Comparison of ENCODE assay signal across 17 cellular contexts in the genomic region with DNA sequence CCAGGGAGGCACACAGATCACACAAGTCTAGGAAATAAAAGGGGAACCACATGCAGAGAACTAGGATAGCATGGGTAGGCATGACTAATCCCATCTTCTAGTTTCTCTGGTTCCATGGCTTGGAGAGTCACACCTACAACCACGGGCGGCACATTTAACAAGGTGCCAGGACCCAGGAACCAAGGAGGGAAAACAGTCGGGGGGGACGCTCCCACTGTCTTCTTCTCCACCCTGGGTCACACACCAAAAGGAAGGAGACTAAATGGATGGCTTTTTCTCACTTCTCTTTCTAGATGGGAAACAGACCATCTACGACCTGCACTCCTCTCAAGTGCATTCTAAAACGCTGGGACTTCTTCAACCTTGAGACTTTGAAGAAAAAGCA. TPM values are rescaled to one million over a fixed set of nuclear protein-coding genes. Genes with fewer than 3 reads are reported as not detected.
DNase-seq lines count a peak whose midpoint lies in the region; ATAC-seq, FAIRE-seq and TF ChIP-seq lines count a peak whose summit lies in the region.
"Had no signal": no experiment of that assay in that cellular context is flagged by ENCODE, and none has a peak within 500 bp of the region (broad histone marks: within the 10 kb centered on the region; RNA-seq: fewer than 3 reads in every experiment).

No MANE protein-coding gene starts in this region.

- peaks cover 11 to 46% of the 10 kb centered on the region in 2 experiments for H3K4me1 ChIP-seq in K562 (replicated peaks in 1 of 2; ENCODE audit: control insufficient read depth in 2 of 2, insufficient read depth in 2 of 2, low read length in 2 of 2)
- H3K4me1 ChIP-seq: tibial artery had no signal

- no peak for TF ChIP-seq EP300 in K562 (IDR thresholded peaks at IDR 0.05; ENCODE audit: low read length)

- no peak overlapping the region for H3K4me3 Mint-ChIP-seq in activated naive CD4-positive, alpha-beta T cell treated with anti-CD3 and anti-CD28 coated beads for 36 hours
- H3K4me3 Mint-ChIP-seq: activated T-cell treated with anti-CD3 and anti-CD28 coated beads, Interleukin-2, amount 50 U/mL, for 4 hours; immature natural killer cell had no signal

- no TSS peak for BruUV-seq in K562 (replicated peaks; lab: Mats Ljungman, UMichigan)

- H3K4me2 ChIP-seq in K562 (ENCODE audit: insufficient read depth, low read length), result no peak overlapping the region

- H3K27ac ChIP-seq in K562 (ENCODE audit: extremely low read depth, low read depth, low read length), result no peak overlapping the region
- H3K27ac ChIP-seq: brain microvascular endothelial cell, RWPE1, tibial artery had no signal

- TF ChIP-seq RAD21 in K562 (CRISPR knock-in tag; conservative IDR thresholded peaks at IDR 0.05 in 1 of 2, IDR thresholded peaks at IDR 0.05 in 1 of 2), result no peak

- POLR2A ChIA-PET in K562 (lab: Yijun Ruan, JAX), result interaction anchor here (0.6 to 1.5 kb wide), 2 partner anchors 9 to 441 kb away, joined by 3 read pairs; no protein-coding TSS in a partner anchor

- no peaks in the 10 kb centered on the region for H4K20me1 ChIP-seq in K562 (replicated peaks; ENCODE audit: control insufficient read depth, insufficient read depth, low read length)

- peak; percentile 51 for DNase-seq in activated naive CD4-positive, alpha-beta T cell treated with anti-CD3 and anti-CD28 coated beads for 36 hours
- no peak for DNase-seq in activated naive CD4-positive, alpha-beta T cell (lab: John Stamatoyannopoulos, UW)
- DNase-seq in NAMALWA (ENCODE audit: low spot score), result peak; percentile 37
- no peak for DNase-seq in K562 (ENCODE audit: extremely low read depth in 1 of 4, low spot score in 3 of 4)
- peak; percentile 45 for DNase-seq in stimulated activated CD4-positive, alpha-beta T cell treated with anti-CD3 and anti-CD28 coated beads, Interleukin-4, amount 100 ng/mL, for 1 hour
- no peak for DNase-seq in DMS153 (lab: John Stamatoyannopoulos, UW)
- no peak for DNase-seq in foreskin melanocyte
- DNase-seq: NCI-H1436 treated with DMSO at 0.1 percent for 48 hours, occipital lobe had no signal

- H3K9me3 ChIP-seq in K562 (replicated peaks; ENCODE audit: control insufficient read depth, insufficient read depth, low read depth, low read length), result no peaks in the 10 kb centered on the region

- peak overlapping the region in 1 of 2 experiments; percentile 22; a peak in 1 of 4 replicates for H3K9ac ChIP-seq in K562 (ENCODE audit: insufficient read depth in 1 of 2, low read depth in 2 of 2, low read length in 2 of 2)

- no peaks in the 10 kb centered on the region for H3K9me1 ChIP-seq in K562 (ENCODE audit: control insufficient read depth, insufficient read depth, low read length)

- no peak for TF ChIP-seq POLR2A in K562 (conservative IDR thresholded peaks at IDR 0.05)

- peak overlapping the region; percentile 96 for H2AFZ ChIP-seq in K562 (ENCODE audit: low read depth, low read length)

- H3K36me3 Mint-ChIP-seq in activated naive CD4-positive, alpha-beta T cell treated with anti-CD3 and anti-CD28 coated beads for 36 hours (ENCODE audit: low read depth), result peaks cover 15% of the 10 kb centered on the region

- no peaks in the 10 kb centered on the region for H3K27me3 ChIP-seq in K562 (ENCODE audit: control insufficient read depth in 2 of 2, insufficient read depth in 2 of 2, low read length in 2 of 2)
- H3K27me3 ChIP-seq: brain microvascular endothelial cell, tibial artery had no signal

- FAIRE-seq in K562 (lab: Jason Lieb, UNC), result no peak
- FAIRE-seq: colon, HTR-8/SVneo had no signal

- in situ Hi-C loops in K562 (cut with MboI), result loop anchor here (5.0 to 25.0 kb wide), 4 partner anchors 267 to 807 kb away; a partner anchor contains a TSS

- peaks cover 41% of the 10 kb centered on the region for H3K9me3 Mint-ChIP-seq in activated naive CD4-positive, alpha-beta T cell treated with anti-CD3 and anti-CD28 coated beads for 36 hours

- H3K4me3 ChIP-seq in K562, result no peak overlapping the region
- H3K4me3 ChIP-seq: tibial artery had no signal

- H3K79me2 ChIP-seq in K562 (ENCODE audit: control insufficient read depth, insufficient read depth, low read length), result no peaks in the 10 kb centered on the region

- no peak for TF ChIP-seq CTCF in K562 (IDR thresholded peaks at IDR 0.05 in 2 of 3, conservative IDR thresholded peaks at IDR 0.05 in 1 of 3; ENCODE audit: insufficient read depth in 2 of 3, low read depth in 1 of 3, low read length in 3 of 3)

- no peak for ATAC-seq in K562

- CTCF ChIA-PET in activated naive CD4-positive, alpha-beta T cell treated with anti-CD3 and anti-CD28 coated beads for 36 hours (lab: Charles Lee), result interaction anchor here (0.6 to 2.7 kb wide), 3 partner anchors 238 to 616 kb away, joined by 3 to 14 read pairs (median 4); no protein-coding TSS in a partner anchor
- CTCF ChIA-PET in K562 (lab: Yijun Ruan, JAX; ENCODE audit: low intra/inter-chr PET ratio), result interaction anchor here (0.7 to 2.2 kb wide), 6 partner anchors 33 to 494 kb away, joined by 3 to 23 read pairs (median 6); no protein-coding TSS in a partner anchor

- H3K27ac Mint-ChIP-seq in activated naive CD4-positive, alpha-beta T cell treated with anti-CD3 and anti-CD28 coated beads for 36 hours, result no peak overlapping the region
- H3K27ac Mint-ChIP-seq: immature natural killer cell had no signal

- no peaks in the 10 kb centered on the region for H3K4me1 Mint-ChIP-seq in activated naive CD4-positive, alpha-beta T cell treated with anti-CD3 and anti-CD28 coated beads for 36 hours (ENCODE audit: low read depth)
- H3K4me1 Mint-ChIP-seq: immature natural killer cell had no signal

- H3K36me3 ChIP-seq in K562 (ENCODE audit: control insufficient read depth, insufficient read depth, low read length), result no peaks in the 10 kb centered on the region
- H3K36me3 ChIP-seq: brain microvascular endothelial cell, tibial artery had no signal

- 59% methylated on average over 6 of the region's 6 CpGs for WGBS in K562 (ENCODE audit: insufficient coverage, low coverage, missing lambda C conversion rate)

- no peaks in the 10 kb centered on the region for H3K27me3 Mint-ChIP-seq in activated naive CD4-positive, alpha-beta T cell treated with anti-CD3 and anti-CD28 coated beads for 36 hours (ENCODE audit: low read depth)

- intact Hi-C loops in activated naive CD4-positive, alpha-beta T cell treated with anti-CD3 and anti-CD28 coated beads for 36 hours (cut with micrococcal nuclease), result loop anchor here (1.0 to 5.0 kb wide), 4 partner anchors 33 to 447 kb away; no protein-coding TSS in a partner anchor
- intact Hi-C loops in K562 (cut with micrococcal nuclease), result loop anchor here (1.0 to 10.0 kb wide), 11 partner anchors 19 to 665 kb away; a partner anchor contains a TSS

RNA-seq across cellular contexts. Expression of a gene that starts 4.6 kb away (rescaled TPM):
- total RNA-seq in activated naive CD4-positive, alpha-beta T cell treated with anti-CD3 and anti-CD28 coated beads for 36 hours, result not detected
- total RNA-seq in K562 (2011; cell fraction: chromatin; rRNA removed; ENCODE audit: low replicate concordance), result 0.21 TPM in 1 of 2 replicates, not detected in the other
- not detected in 2 replicates for total RNA-seq in K562 (2011; cell fraction: nucleolus; rRNA removed)
- not detected in 2 replicates for total RNA-seq in K562 (2011; cell fraction: nucleoplasm; rRNA removed)
- total RNA-seq in K562 (2014; rRNA removed) (0.05 TPM in 1 of 2 replicates, not detected in the other), K562 (2014; rRNA removed; fragmentation: Illumina TruSeq; extraction: Trizol) (0.13 TPM in 1 of 2 replicates, not detected in the other), K562 (2015; rRNA removed; fragmentation: Illumina TruSeq; extraction: Trizol) (not detected in 2 replicates), K562 (2021) (0.20 TPM in 1 of 2 replicates, not detected in the other)
- polyA plus RNA-seq in K562 (2011; rRNA removed) (0.05 TPM in 1 of 2 replicates, not detected in the other), K562 (2014; fragmentation: Illumina TruSeq; extraction: Trizol) (0.08 and 0.10 TPM in 2 replicates), K562 (2014; fragmentation: Nextera tagmentation; extraction: Ambion mirVana) (under 1 TPM; 0.14 to 0.35 TPM), K562 (2014; rRNA removed) (0.05 TPM in 1 of 2 replicates, not detected in the other)
- polyA plus RNA-seq in K562 (2011; cell fraction: cytosol; rRNA removed), result 0.04 TPM in 1 of 2 replicates, not detected in the other
- polyA plus RNA-seq in K562 (2011; cell fraction: nucleus; rRNA removed), result not detected in 2 replicates
- polyA plus RNA-seq in K562 (2012), result 0.07 and 0.09 TPM in 2 replicates
- not detected in 2 replicates for polyA minus RNA-seq in K562 (2011; rRNA and poly(A)+ RNA removed)
- polyA minus RNA-seq in K562 (2011; cell fraction: cytosol; rRNA and poly(A)+ RNA removed), result not detected in 2 replicates
- polyA minus RNA-seq in K562 (2011; cell fraction: nucleus; rRNA and poly(A)+ RNA removed), result not detected in 2 replicates
- total RNA-seq: activated T-cell treated with anti-CD3 and anti-CD28 coated beads, Interleukin-2, amount 50 U/mL, for 4 hours; fibroblast of lung; occipital lobe had no signal
- polyA plus RNA-seq: fibroblast of lung, immature natural killer cell had no signal

RNA-seq across cellular contexts. Expression of a gene that starts 16.2 kb away (rescaled TPM):
- total RNA-seq in activated naive CD4-positive, alpha-beta T cell treated with anti-CD3 and anti-CD28 coated beads for 36 hours, result 10 to 100 TPM; 28.9 to 29.1 TPM
- total RNA-seq in K562 (2011; cell fraction: chromatin; rRNA removed; ENCODE audit: low replicate concordance), result 71.2 and 77.5 TPM in 2 replicates
- 28.5 and 36.1 TPM in 2 replicates for total RNA-seq in K562 (2011; cell fraction: nucleolus; rRNA removed)
- 34.3 and 37.7 TPM in 2 replicates for total RNA-seq in K562 (2011; cell fraction: nucleoplasm; rRNA removed)
- 20.1 and 22.6 TPM in 2 replicates for total RNA-seq in K562 (2014; rRNA removed)
- total RNA-seq in K562 (2014; rRNA removed; fragmentation: Illumina TruSeq; extraction: Trizol), result 32.1 and 34.4 TPM in 2 replicates
- total RNA-seq in K562 (2015; rRNA removed; fragmentation: Illumina TruSeq; extraction: Trizol), result 29.7 and 29.8 TPM in 2 replicates
- 29.0 and 31.8 TPM in 2 replicates for total RNA-seq in K562 (2021)
- polyA plus RNA-seq in K562 (2011; rRNA removed), result 9.3 and 10.8 TPM in 2 replicates
- polyA plus RNA-seq in K562 (2011; cell fraction: cytosol; rRNA removed), result 5.0 and 8.8 TPM in 2 replicates
- polyA plus RNA-seq in K562 (2011; cell fraction: nucleus; rRNA removed), result 11.0 and 11.1 TPM in 2 replicates
- 13.2 and 15.1 TPM in 2 replicates for polyA plus RNA-seq in K562 (2012)
- 14.6 and 16.6 TPM in 2 replicates for polyA plus RNA-seq in K562 (2014; fragmentation: Illumina TruSeq; extraction: Trizol)
- polyA plus RNA-seq in K562 (2014; fragmentation: Nextera tagmentation; extraction: Ambion mirVana), result 1 to 10 TPM; 6.0 to 8.3 TPM
- 12.3 and 13.9 TPM in 2 replicates for polyA plus RNA-seq in K562 (2014; rRNA removed)
- 37.7 and 51.3 TPM in 2 replicates for polyA minus RNA-seq in K562 (2011; rRNA and poly(A)+ RNA removed)
- 22.4 and 30.3 TPM in 2 replicates for polyA minus RNA-seq in K562 (2011; cell fraction: cytosol; rRNA and poly(A)+ RNA removed)
- 10.8 and 25.4 TPM in 2 replicates for polyA minus RNA-seq in K562 (2011; cell fraction: nucleus; rRNA and poly(A)+ RNA removed)

RNA-seq across cellular contexts. Expression of a gene that starts 48.6 kb away (rescaled TPM):
- total RNA-seq in activated naive CD4-positive, alpha-beta T cell treated with anti-CD3 and anti-CD28 coated beads for 36 hours, result 10 to 100 TPM; 14.3 to 15.8 TPM
- total RNA-seq in K562 (2011; cell fraction: chromatin; rRNA removed; ENCODE audit: low replicate concordance), result 12.4 and 21.6 TPM in 2 replicates
- 5.2 and 8.3 TPM in 2 replicates for total RNA-seq in K562 (2011; cell fraction: nucleolus; rRNA removed)
- total RNA-seq in K562 (2011; cell fraction: nucleoplasm; rRNA removed), result 10.3 and 12.6 TPM in 2 replicates
- total RNA-seq in K562 (2014; rRNA removed), result 10.9 and 13.0 TPM in 2 replicates
- 20.9 and 23.9 TPM in 2 replicates for total RNA-seq in K562 (2014; rRNA removed; fragmentation: Illumina TruSeq; extraction: Trizol)
- total RNA-seq in K562 (2015; rRNA removed; fragmentation: Illumina TruSeq; extraction: Trizol), result 19.3 and 19.6 TPM in 2 replicates
- 14.6 and 15.9 TPM in 2 replicates for total RNA-seq in K562 (2021)
- polyA plus RNA-seq in K562 (2011; rRNA removed), result 11.6 and 16.7 TPM in 2 replicates
- polyA plus RNA-seq in K562 (2011; cell fraction: cytosol; rRNA removed), result 6.0 and 10.4 TPM in 2 replicates
- 6.8 and 8.3 TPM in 2 replicates for polyA plus RNA-seq in K562 (2011; cell fraction: nucleus; rRNA removed)
- polyA plus RNA-seq in K562 (2012), result 14.7 and 19.2 TPM in 2 replicates
- polyA plus RNA-seq in K562 (2014; fragmentation: Illumina TruSeq; extraction: Trizol), result 21.9 and 22.2 TPM in 2 replicates
- polyA plus RNA-seq in K562 (2014; fragmentation: Nextera tagmentation; extraction: Ambion mirVana), result 10 to 100 TPM; 21.6 to 34.5 TPM
- polyA plus RNA-seq in K562 (2014; rRNA removed), result 21.4 and 23.8 TPM in 2 replicates
- 16.8 and 17.7 TPM in 2 replicates for polyA minus RNA-seq in K562 (2011; rRNA and poly(A)+ RNA removed)
- polyA minus RNA-seq in K562 (2011; cell fraction: cytosol; rRNA and poly(A)+ RNA removed), result 4.5 and 4.8 TPM in 2 replicates
- 2.6 and 3.2 TPM in 2 replicates for polyA minus RNA-seq in K562 (2011; cell fraction: nucleus; rRNA and poly(A)+ RNA removed)

RNA-seq across cellular contexts. Expression of a gene that starts 48.7 kb away (rescaled TPM):
- total RNA-seq in activated naive CD4-positive, alpha-beta T cell treated with anti-CD3 and anti-CD28 coated beads for 36 hours, result 10 to 100 TPM; 11.8 to 12.8 TPM
- total RNA-seq in K562 (2011; cell fraction: chromatin; rRNA removed; ENCODE audit: low replicate concordance), result 9.1 and 31.6 TPM in 2 replicates
- 6.2 and 7.5 TPM in 2 replicates for total RNA-seq in K562 (2011; cell fraction: nucleolus; rRNA removed)
- 11.7 and 16.8 TPM in 2 replicates for total RNA-seq in K562 (2011; cell fraction: nucleoplasm; rRNA removed)
- 25.4 and 28.9 TPM in 2 replicates for total RNA-seq in K562 (2014; rRNA removed)
- total RNA-seq in K562 (2014; rRNA removed; fragmentation: Illumina TruSeq; extraction: Trizol), result 52.8 and 56.1 TPM in 2 replicates
- total RNA-seq in K562 (2015; rRNA removed; fragmentation: Illumina TruSeq; extraction: Trizol), result 41.0 and 44.3 TPM in 2 replicates
- total RNA-seq in K562 (2021), result 33.3 and 37.0 TPM in 2 replicates
- polyA plus RNA-seq in K562 (2011; rRNA removed), result 25.7 and 38.6 TPM in 2 replicates
- 6.1 and 11.0 TPM in 2 replicates for polyA plus RNA-seq in K562 (2011; cell fraction: cytosol; rRNA removed)
- polyA plus RNA-seq in K562 (2011; cell fraction: nucleus; rRNA removed), result 5.6 and 8.1 TPM in 2 replicates
- 17.9 and 26.4 TPM in 2 replicates for polyA plus RNA-seq in K562 (2012)
- 31.9 and 39.7 TPM in 2 replicates for polyA plus RNA-seq in K562 (2014; fragmentation: Illumina TruSeq; extraction: Trizol)
- 10 to 100 TPM; 15.2 to 17.2 TPM for polyA plus RNA-seq in K562 (2014; fragmentation: Nextera tagmentation; extraction: Ambion mirVana)
- polyA plus RNA-seq in K562 (2014; rRNA removed), result 26.5 and 28.3 TPM in 2 replicates
- polyA minus RNA-seq in K562 (2011; rRNA and poly(A)+ RNA removed), result 48.5 and 48.9 TPM in 2 replicates
- polyA minus RNA-seq in K562 (2011; cell fraction: cytosol; rRNA and poly(A)+ RNA removed), result 12.7 and 16.2 TPM in 2 replicates
- 4.3 and 6.6 TPM in 2 replicates for polyA minus RNA-seq in K562 (2011; cell fraction: nucleus; rRNA and poly(A)+ RNA removed)

Comparison
In these comparisons a context has a peak if more than half of its experiments do, and no peak if none do; other contexts are left out.
1. DNase-seq: peak in activated naive CD4-positive, alpha-beta T cell treated with anti-CD3 and anti-CD28 coated beads for 36 hours (single experiment), NAMALWA (single experiment) and stimulated activated CD4-positive, alpha-beta T cell treated with anti-CD3 and anti-CD28 coated beads, Interleukin-4, amount 100 ng/mL, for 1 hour (single experiment); none in activated naive CD4-positive, alpha-beta T cell (0 of 4), K562 (0 of 4), DMS153 (single experiment) and foreskin melanocyte (single experiment).